Comparison of ENCODE assay signal across 28 cellular contexts in genomic region chr13:79527698-79528097, GRCh38.
"Had no signal": no experiment of that assay in that cellular context is flagged by ENCODE, and none has a peak within 500 bp of the region (broad histone marks: within the 10 kb centered on the region; RNA-seq: fewer than 3 reads in every experiment).

No MANE protein-coding gene starts in this region.

- H3K4me3 ChIP-seq: ascending aorta, esophagus muscularis mucosa, gastrocnemius medialis had no signal

- H3K27me3 ChIP-seq: ascending aorta, esophagus muscularis mucosa, foreskin keratinocyte, gastrocnemius medialis had no signal

- H3K27ac ChIP-seq: ascending aorta, esophagus muscularis mucosa, foreskin keratinocyte, gastrocnemius medialis, WERI-Rb-1 had no signal

- H3K9me3 ChIP-seq: ascending aorta, esophagus muscularis mucosa, gastrocnemius medialis had no signal

- H3K36me3 ChIP-seq: WERI-Rb-1 had no signal

- DNase-seq: activated B cell treated with CpG ODN at 0.5 μM for 24 hours; activated CD4-positive, alpha-beta memory T cell treated with anti-CD3 and anti-CD28 coated beads, Interleukin-2, amount 10 ng/mL, durations not matched to agents 7 days and 5 days; activated CD4-positive, alpha-beta T cell treated with anti-CD3 and anti-CD28 coated beads for 48 hours; activated CD8-positive, alpha-beta memory T cell treated with anti-CD3 and anti-CD28 coated beads, Interleukin-2, amount 50 U/mL, for 48 hours; activated gamma-delta T cell; activated naive CD4-positive, alpha-beta T cell; activated naive CD4-positive, alpha-beta T cell treated with anti-CD3 and anti-CD28 coated beads, Interleukin-2, amount 10 ng/mL, durations not matched to agents 7 days and 5 days; activated naive CD8-positive, alpha-beta T cell treated with anti-CD3 and anti-CD28 coated beads, Interleukin-2, amount 10 ng/mL, durations not matched to agents 7 days and 5 days; activated T-cell treated with anti-CD3 and anti-CD28 coated beads for 4 hours; activated T-cell treated with anti-CD3 and anti-CD28 coated beads, Interleukin-2, amount 50 U/mL, for 24 hours; activated T-cell treated with anti-CD3 and anti-CD28 coated beads, Interleukin-2, amount 50 U/mL, for 72 hours; caudate nucleus; cortex of kidney; dermis blood vessel endothelial cell; effector CD4-positive, alpha-beta T cell; effector memory CD8-positive, alpha-beta T cell; erythroblast; gastrocnemius medialis; glutamatergic neuron; T-helper 1 cell; T-helper 17 cell; T1000; WERI-Rb-1 had no signal

- H3K4me1 ChIP-seq: ascending aorta had no signal

- ATAC-seq: activated CD4-positive, CD25-positive, alpha-beta regulatory T cell treated with anti-CD3 and anti-CD28 coated beads, Interleukin-2, amount 50 U/mL, for 24 hours; activated naive CD4-positive, alpha-beta T cell treated with anti-CD3 and anti-CD28 coated beads, Interleukin-2, amount 50 U/mL, for 72 hours; activated T-cell treated with anti-CD3 and anti-CD28 coated beads, Interleukin-2, amount 50 U/mL, for 72 hours; effector memory CD8-positive, alpha-beta T cell; gastrocnemius medialis; T-helper 17 cell had no signal
